Comparison of ENCODE assay signal across 29 cellular contexts in genomic region chr18:34458371-34458770, GRCh38.
"Had no signal": no experiment of that assay in that cellular context is flagged by ENCODE, and none has a peak within 500 bp of the region (broad histone marks: within the 10 kb centered on the region; RNA-seq: fewer than 3 reads in every experiment).

No MANE protein-coding gene starts in this region.

- H3K36me3 ChIP-seq: cardiac muscle cell had no signal

- ATAC-seq: activated CD8-positive, alpha-beta T cell treated with anti-CD3 and anti-CD28 coated beads for 36 hours; activated T-cell treated with anti-CD3 and anti-CD28 coated beads, Interleukin-2, amount 50 U/mL, for 72 hours; activated T-helper 17 cell treated with anti-CD3 and anti-CD28 coated beads, Interleukin-2, amount 50 U/mL, for 72 hours; Right ventricle myocardium inferior had no signal

- H3K9me3 Mint-ChIP-seq: activated CD4-positive, alpha-beta T cell treated with anti-CD3 and anti-CD28 coated beads, Interleukin-2, amount 10 ng/mL, durations not matched to agents 24 days and 14 days had no signal

- H3K27ac Mint-ChIP-seq: activated CD4-positive, alpha-beta T cell treated with anti-CD3 and anti-CD28 coated beads, Interleukin-2, amount 10 ng/mL, durations not matched to agents 24 days and 14 days; activated CD8-positive, alpha-beta T cell treated with anti-CD3 and anti-CD28 coated beads for 36 hours; activated naive CD8-positive, alpha-beta T cell treated with anti-CD3 and anti-CD28 coated beads for 36 hours; activated T-cell treated with anti-CD3 and anti-CD28 coated beads, Interleukin-2, amount 50 U/mL, for 72 hours; activated T-helper 17 cell treated with anti-CD3 and anti-CD28 coated beads, Interleukin-2, amount 50 U/mL, for 72 hours had no signal

- H3K27me3 Mint-ChIP-seq: activated CD4-positive, alpha-beta T cell treated with anti-CD3 and anti-CD28 coated beads, Interleukin-2, amount 10 ng/mL, durations not matched to agents 24 days and 14 days; activated CD8-positive, alpha-beta T cell treated with anti-CD3 and anti-CD28 coated beads for 36 hours; activated naive CD8-positive, alpha-beta T cell treated with anti-CD3 and anti-CD28 coated beads for 36 hours; activated T-helper 17 cell treated with anti-CD3 and anti-CD28 coated beads, Interleukin-2, amount 50 U/mL, for 72 hours had no signal

- H3K36me3 Mint-ChIP-seq: activated naive CD8-positive, alpha-beta T cell treated with anti-CD3 and anti-CD28 coated beads for 36 hours had no signal

- DNase-seq: activated CD4-positive, alpha-beta T cell treated with anti-CD3 and anti-CD28 coated beads, Interleukin-2, amount 10 ng/mL, durations not matched to agents 24 days and 14 days; activated CD4-positive, alpha-beta T cell treated with anti-CD3 and anti-CD28 coated beads, Interleukin-2, amount 50 U/mL, for 4 hours; activated CD8-positive, alpha-beta T cell treated with anti-CD3 and anti-CD28 coated beads for 36 hours; activated effector memory CD4-positive, alpha-beta T cell treated with anti-CD3 and anti-CD28 coated beads, Interleukin-2, amount 50 U/mL, for 16 hours; activated naive CD4-positive, alpha-beta T cell; activated naive CD4-positive, alpha-beta T cell treated with anti-CD3 and anti-CD28 coated beads, Interleukin-2, amount 50 U/mL, for 16 hours; activated naive CD8-positive, alpha-beta T cell treated with anti-CD3 and anti-CD28 coated beads for 36 hours; activated T-cell treated with anti-CD3 and anti-CD28 coated beads, Interleukin-2, amount 50 U/mL, for 1 hour; activated T-cell treated with anti-CD3 and anti-CD28 coated beads, Interleukin-2, amount 50 U/mL, for 72 hours; amniotic stem cell; aorta; Karpas-422; KBM-7; NCI-H1048; NCI-H187; NCI-H2029 treated with DMSO at 0.1 percent for 48 hours; NCI-H2107; NCI-H2171; NCI-H510A treated with DMSO at 0.1 percent for 48 hours; NCI-H69; NCI-H82; NK-92 treated with Interleukin-12 subunit alpha and Interleukin-12 subunit beta, amount 100 ng/mL, for 24 hours; PC-9; T1000 had no signal

- H3K27ac ChIP-seq: cardiac muscle cell, PC-9, RWPE1, SK-N-MC had no signal

- H3K4me3 Mint-ChIP-seq: activated CD4-positive, alpha-beta T cell treated with anti-CD3 and anti-CD28 coated beads, Interleukin-2, amount 10 ng/mL, durations not matched to agents 24 days and 14 days; activated CD8-positive, alpha-beta T cell treated with anti-CD3 and anti-CD28 coated beads for 36 hours; activated naive CD8-positive, alpha-beta T cell treated with anti-CD3 and anti-CD28 coated beads for 36 hours; activated T-cell treated with anti-CD3 and anti-CD28 coated beads, Interleukin-2, amount 50 U/mL, for 72 hours; activated T-helper 17 cell treated with anti-CD3 and anti-CD28 coated beads, Interleukin-2, amount 50 U/mL, for 72 hours had no signal

- H3K4me1 Mint-ChIP-seq: activated CD4-positive, alpha-beta T cell treated with anti-CD3 and anti-CD28 coated beads, Interleukin-2, amount 10 ng/mL, durations not matched to agents 24 days and 14 days; activated naive CD8-positive, alpha-beta T cell treated with anti-CD3 and anti-CD28 coated beads for 36 hours; activated T-helper 17 cell treated with anti-CD3 and anti-CD28 coated beads, Interleukin-2, amount 50 U/mL, for 72 hours had no signal

- H3K4me3 ChIP-seq: cardiac muscle cell, PC-9, SK-N-MC had no signal

- H3K27me3 ChIP-seq: cardiac muscle cell had no signal
